ENCODE assay signal across 25 cellular contexts in genomic region chr11:85115798-85116197, GRCh38.
"Had no signal": no experiment of that assay in that cellular context is flagged by ENCODE, and none has a peak within 500 bp of the region (broad histone marks: within the 10 kb centered on the region; RNA-seq: fewer than 3 reads in every experiment).

No MANE protein-coding gene starts in this region.

- DNase-seq: activated CD4-positive, alpha-beta T cell treated with anti-CD3 and anti-CD28 coated beads for 48 hours; activated CD4-positive, alpha-beta T cell treated with anti-CD3 and anti-CD28 coated beads, Interleukin-2, amount 50 U/mL, for 4 hours; activated CD4-positive, CD25-positive, alpha-beta regulatory T cell treated with anti-CD3 and anti-CD28 coated beads, Interleukin-2, amount 50 U/mL, for 72 hours; activated CD8-positive, alpha-beta memory T cell treated with anti-CD3 and anti-CD28 coated beads, Interleukin-2, amount 50 U/mL, for 48 hours; activated CD8-positive, alpha-beta T cell treated with anti-CD3 and anti-CD28 coated beads, Interleukin-2, amount 10 ng/mL, durations not matched to agents 7 days and 5 days; activated naive CD4-positive, alpha-beta T cell; activated T-cell treated with anti-CD3 and anti-CD28 coated beads, Interleukin-2, amount 50 U/mL, for 1 hour; aorta; body of pancreas; central memory CD4-positive, alpha-beta T cell; KG1; NCI-H1092; NCI-H1417 treated with DMSO at 0.1 percent for 48 hours; NCI-H1694 treated with DMSO at 0.1 percent for 48 hours; NCI-H2029 treated with DMSO at 0.1 percent for 48 hours; NCI-H510A treated with DMSO at 0.1 percent for 48 hours; NCI-H69; NK-92 treated with Interleukin-12 subunit alpha and Interleukin-12 subunit beta, amount 100 ng/mL, for 24 hours; OCI-M1; Peyer's patch; Right ventricle myocardium superior; SK-N-SH; T-helper 1 cell had no signal

- H3K9me3 ChIP-seq: body of pancreas, Peyer's patch, SJCRH30, SK-N-SH had no signal

- H3K27ac ChIP-seq: body of pancreas, Peyer's patch, RWPE1, SJCRH30 had no signal

- H3K27me3 ChIP-seq: body of pancreas, Peyer's patch, SJCRH30 had no signal

- H3K9ac ChIP-seq: SK-N-SH had no signal

- H3K36me3 ChIP-seq: Peyer's patch, SJCRH30 had no signal

- H3K4me2 ChIP-seq: SK-N-SH had no signal

- H3K4me1 ChIP-seq: body of pancreas, Peyer's patch, SJCRH30 had no signal

- H3K4me3 ChIP-seq: body of pancreas, Peyer's patch, SJCRH30 had no signal
